Comparison of ENCODE assay signal across 1 cellular context in genomic region chr10:79979973-79980687, GRCh38.
TF ChIP-seq lines count a peak whose summit lies in the region.

No MANE protein-coding gene starts in this region.

TF ChIP-seq in H1, 55 proteins besides CTCF, POLR2A, EP300 and RAD21:
- TF ChIP-seq NANOG (IDR thresholded peaks at IDR 0.05; ENCODE audit: insufficient read depth, low read depth, low read length, poor library complexity, severe bottlenecking) = no peak
- no peak for TF ChIP-seq KDM5A (IDR thresholded peaks at IDR 0.05; ENCODE audit: low read length)
- TF ChIP-seq POLR2AphosphoS5 (IDR thresholded peaks at IDR 0.05; ENCODE audit: low read depth, low read length) = no peak
- no peak for TF ChIP-seq ATF3 (IDR thresholded peaks at IDR 0.05; ENCODE audit: insufficient read depth, low read depth, low read length)
- no peak for TF ChIP-seq GABPA (IDR thresholded peaks at IDR 0.05; ENCODE audit: borderline replicate concordance, insufficient read depth, low read length)
- TF ChIP-seq ATF2 (IDR thresholded peaks at IDR 0.05; ENCODE audit: low read length) = no peak
- TF ChIP-seq SIN3A (conservative IDR thresholded peaks at IDR 0.05 in 1 of 2, IDR thresholded peaks at IDR 0.05 in 1 of 2; ENCODE audit: low read depth in 1 of 2, low read length in 2 of 2) = no peak
- TF ChIP-seq HDAC2 (IDR thresholded peaks at IDR 0.05; ENCODE audit: borderline replicate concordance in 1 of 2, low read depth in 2 of 2, low read length in 2 of 2) = no peak
- TF ChIP-seq SP2 (IDR thresholded peaks at IDR 0.05; ENCODE audit: low read length) = no peak
- no peak for TF ChIP-seq TAF7 (optimal IDR thresholded peaks at IDR 0.05; ENCODE audit: borderline replicate concordance, low read depth, low read length)
- no peak for TF ChIP-seq YY1 (IDR thresholded peaks at IDR 0.05; ENCODE audit: low read depth, low read length)
- no peak for TF ChIP-seq CHD2 (IDR thresholded peaks at IDR 0.05; ENCODE audit: low read length)
- no peak for TF ChIP-seq SRF (IDR thresholded peaks at IDR 0.05; ENCODE audit: low read depth, low read length)
